Comparison of ENCODE assay signal across 8 cellular contexts in genomic region chr13:94435604-94436226, GRCh38. TPM values are rescaled to one million over a fixed set of nuclear protein-coding genes. Genes with fewer than 3 reads are reported as not detected.
A peak's percentile ranks its signal among the peaks of the same experiment; 100 is the strongest.
DNase-seq lines count a peak whose midpoint lies in the region; ATAC-seq, FAIRE-seq and TF ChIP-seq lines count a peak whose summit lies in the region.

No MANE protein-coding gene starts in this region.

- H3K9me3 Mint-ChIP-seq in endodermal cell, result peaks cover under 1% of the 10 kb centered on the region

- H3K4me3 ChIP-seq in endodermal cell (ENCODE audit: low read length), result no peak overlapping the region
- H3K4me3 ChIP-seq in mucosa of descending colon, result no peak overlapping the region

- intact Hi-C loops in mucosa of descending colon (cut with DNase I, micrococcal nuclease), result loop anchor here (2.0 to 5.0 kb wide), 2 partner anchors 181 to 182 kb away; no protein-coding TSS in a partner anchor

- H3K9me3 ChIP-seq in endodermal cell (ENCODE audit: control insufficient read depth, low read length), result peaks cover 6% of the 10 kb centered on the region
- no peaks in the 10 kb centered on the region for H3K9me3 ChIP-seq in mucosa of descending colon

- no peak overlapping the region for H3K27ac ChIP-seq in endodermal cell (ENCODE audit: low read depth, low read length)

- H3K27me3 ChIP-seq in endodermal cell (ENCODE audit: control insufficient read depth, insufficient read depth, low read length, poor library complexity, severe bottlenecking), result peaks cover 27% of the 10 kb centered on the region

- H3K4me1 Mint-ChIP-seq in endodermal cell, result peaks cover 16% of the 10 kb centered on the region

- peak; percentile 61 for ATAC-seq in GM19372 (IDR thresholded peaks at IDR 0.05; ENCODE audit: low read depth, unreplicated experiment)
- ATAC-seq in mucosa of descending colon, result peak; percentile 46

- H3K27ac Mint-ChIP-seq in endodermal cell, result no peak overlapping the region

- H3K4me1 ChIP-seq in endodermal cell (ENCODE audit: control insufficient read depth, insufficient read depth, low read length) (peaks cover 12% of the 10 kb centered on the region), mucosa of descending colon (ENCODE audit: low read depth) (no peaks in the 10 kb centered on the region)

- no peak overlapping the region for H3K4me3 Mint-ChIP-seq in endodermal cell

- H3K36me3 Mint-ChIP-seq in endodermal cell (ENCODE audit: low read depth), result no peaks in the 10 kb centered on the region

- TF ChIP-seq CTCF in LNCAP (IDR thresholded peaks at IDR 0.05), result peak; percentile 55
- peak; percentile 80 for TF ChIP-seq CTCF in endodermal cell (conservative IDR thresholded peaks at IDR 0.05)
- peak; percentile 27 for TF ChIP-seq CTCF in mucosa of descending colon (IDR thresholded peaks at IDR 0.05)

- H3K36me3 ChIP-seq in endodermal cell (ENCODE audit: control insufficient read depth, insufficient read depth, low read length), result no peaks in the 10 kb centered on the region
- no peaks in the 10 kb centered on the region for H3K36me3 ChIP-seq in mucosa of descending colon (ENCODE audit: low read depth)

- no peak overlapping the region for H3K9ac ChIP-seq in endodermal cell (ENCODE audit: extremely low read depth, low read length, poor library complexity, severe bottlenecking)

- WGBS in endodermal cell (ENCODE audit: insufficient coverage in 1 of 2, insufficient read length in 1 of 2), 2 experiments, result 62% methylated on average over 4 of the region's 4 CpGs; no CpG with 5 or more reads in 1 of the 2 experiments

- H3K27me3 Mint-ChIP-seq in endodermal cell (ENCODE audit: insufficient read depth), result peaks cover 15% of the 10 kb centered on the region

- DNase-seq in DMS153 (lab: John Stamatoyannopoulos, UW) (peak; percentile 69), RCC 7860 (ENCODE audit: low spot score) (peak; percentile 12), endodermal cell (no peak), mucosa of descending colon (no peak), NCI-H226 (no peak)
- no peak for DNase-seq in stimulated activated CD4-positive, alpha-beta T cell treated with anti-CD3 and anti-CD28 coated beads, Interleukin-2, amount 100 ng/mL, for 48 hours

- peak; percentile 31 for FAIRE-seq in RCC 7860 (lab: Jason Lieb, UNC)

RNA-seq across cellular contexts. Expression of gene DCT, which starts 43.8 kb away (rescaled TPM):
- not detected for total RNA-seq in endodermal cell
- 0.78 TPM for polyA plus RNA-seq in endodermal cell (2013, experiment 1 of 2)
- polyA plus RNA-seq in endodermal cell (2013, experiment 2 of 2), result 0.41 TPM
- under 1 TPM in 2 of 3 donors, not detected in 1; 0.10 to 0.95 TPM for total RNA-seq in mucosa of descending colon

Comparison
In these comparisons a context has a peak if more than half of its experiments do, and no peak if none do; other contexts are left out.
1. DNase-seq: peak in DMS153 (single experiment) and RCC 7860 (single experiment); none in endodermal cell (single experiment), mucosa of descending colon (0 of 3), stimulated activated CD4-positive, alpha-beta T cell treated with anti-CD3 and anti-CD28 coated beads, Interleukin-2, amount 100 ng/mL, for 48 hours (0 of 2) and NCI-H226 (single experiment).
2. CTCF ChIP-seq: peak in every context shown above with its lines; median percentile 80 in endodermal cell; 55 in LNCAP; 27 in mucosa of descending colon.